Comparison of ENCODE assay signal across 15 cellular contexts in genomic region chr16:12504312-12504711, GRCh38.
"Had no signal": no experiment of that assay in that cellular context is flagged by ENCODE, and none has a peak within 500 bp of the region (broad histone marks: within the 10 kb centered on the region; RNA-seq: fewer than 3 reads in every experiment).

No MANE protein-coding gene starts in this region.

- DNase-seq: activated CD4-positive, alpha-beta T cell treated with anti-CD3 and anti-CD28 coated beads for 48 hours; activated CD4-positive, CD25-positive, alpha-beta regulatory T cell; activated CD8-positive, alpha-beta memory T cell treated with anti-CD3 and anti-CD28 coated beads, Interleukin-2, amount 50 U/mL, for 4 hours; activated naive CD4-positive, alpha-beta T cell treated with anti-CD3 and anti-CD28 coated beads for 36 hours; activated T-cell treated with anti-CD3 and anti-CD28 coated beads, Interleukin-2, amount 50 U/mL, for 4 hours; body of pancreas; dermis blood vessel endothelial cell; effector memory CD4-positive, alpha-beta T cell; mesendoderm; naive thymus-derived CD8-positive, alpha-beta T cell; pancreas; right lobe of liver; small intestine; stimulated activated CD4-positive, alpha-beta T cell treated with anti-CD3 and anti-CD28 coated beads, Interleukin-15, amount 100 ng/mL, for 24 hours; stimulated activated CD4-positive, alpha-beta T cell treated with anti-CD3 and anti-CD28 coated beads, Interleukin-2, amount 100 ng/mL, for 48 hours had no signal
